8 cellular contexts compared by ENCODE assay signal in genomic region chr14:104681689-104682074, GRCh38. TPM values are rescaled to one million over a fixed set of nuclear protein-coding genes. Genes with fewer than 3 reads are reported as not detected.
DNase-seq lines count a peak whose midpoint lies in the region; ATAC-seq, FAIRE-seq and TF ChIP-seq lines count a peak whose summit lies in the region.

No MANE protein-coding gene starts in this region.

- ATAC-seq in HG02763 (IDR thresholded peaks at IDR 0.05; ENCODE audit: unreplicated experiment): no peak

- intact Hi-C loops in activated CD4-positive, alpha-beta T cell treated with anti-CD3 and anti-CD28 coated beads, Interleukin-2, amount 10 ng/mL, durations not matched to agents 24 days and 14 days (cut with micrococcal nuclease): no loop called here

- H3K27me3 Mint-ChIP-seq in activated CD4-positive, alpha-beta T cell treated with anti-CD3 and anti-CD28 coated beads, Interleukin-2, amount 10 ng/mL, durations not matched to agents 24 days and 14 days: peaks cover 2% of the 10 kb centered on the region

- H4K20me1 ChIP-seq in SK-N-SH (ENCODE audit: insufficient read depth): no peaks in the 10 kb centered on the region

- H3K9me3 Mint-ChIP-seq in activated CD4-positive, alpha-beta T cell treated with anti-CD3 and anti-CD28 coated beads, Interleukin-2, amount 10 ng/mL, durations not matched to agents 24 days and 14 days: no peaks in the 10 kb centered on the region

- no peak for FAIRE-seq in frontal cortex (lab: Jason Lieb, UNC)

- H3K79me1 ChIP-seq in neuronal stem cell (ENCODE audit: low read depth, low read length): peaks cover 1% of the 10 kb centered on the region

- peaks cover 7% of the 10 kb centered on the region for H3F3A ChIP-seq in SK-N-SH (replicated peaks; ENCODE audit: insufficient read depth)

- H2AK5ac ChIP-seq in neuronal stem cell (ENCODE audit: low read depth, low read length): peak overlapping the region; percentile 99

- H3K4me2 ChIP-seq in SK-N-SH: peak overlapping the region; percentile 84
- H3K4me2 ChIP-seq in neuronal stem cell (ENCODE audit: insufficient read depth, low read length, poor library complexity, severe bottlenecking): peak overlapping the region; percentile 37

- H3K4me3 Mint-ChIP-seq in activated CD4-positive, alpha-beta T cell treated with anti-CD3 and anti-CD28 coated beads, Interleukin-2, amount 10 ng/mL, durations not matched to agents 24 days and 14 days: no peak overlapping the region

- H3K36me3 Mint-ChIP-seq in activated CD4-positive, alpha-beta T cell treated with anti-CD3 and anti-CD28 coated beads, Interleukin-2, amount 10 ng/mL, durations not matched to agents 24 days and 14 days (ENCODE audit: low read depth): peaks cover 3% of the 10 kb centered on the region

- H3K36me3 ChIP-seq in SK-N-SH (replicated peaks in 1 of 2; ENCODE audit: control insufficient read depth in 1 of 2, insufficient read depth in 2 of 2, low read length in 1 of 2): no peaks in the 10 kb centered on the region
- H3K36me3 ChIP-seq in neuronal stem cell (replicated peaks in 1 of 2; ENCODE audit: control insufficient read depth in 2 of 2, insufficient read depth in 2 of 2, low read length in 2 of 2): no peaks in the 10 kb centered on the region

- H2BK120ac ChIP-seq in neuronal stem cell (ENCODE audit: low read depth, low read length): peak overlapping the region; percentile 75

- DNase-seq in ELR (ENCODE audit: low read depth): peak; percentile 92
- peak; percentile 85 for DNase-seq in SK-N-SH
- DNase-seq in frontal cortex (ENCODE audit: low spot score in 2 of 2): peak; percentile 76 to 79
- DNase-seq in neuronal stem cell (ENCODE audit: low spot score): peak; percentile 63
- no peak for DNase-seq in cerebellum (ENCODE audit: low spot score)
- no peak for DNase-seq in stimulated activated CD4-positive, alpha-beta T cell treated with anti-CD3 and anti-CD28 coated beads, Interleukin-4, amount 100 ng/mL, for 1 hour
- DNase-seq in activated CD4-positive, alpha-beta T cell treated with anti-CD3 and anti-CD28 coated beads, Interleukin-2, amount 10 ng/mL, durations not matched to agents 24 days and 14 days: no peak

- TF ChIP-seq EP300 in SK-N-SH (IDR thresholded peaks at IDR 0.05; ENCODE audit: borderline replicate concordance in 1 of 2, low read depth in 1 of 2, low read length in 1 of 2): peak in 1 of 2 experiments; percentile 18; a peak in 1 of 4 replicates

- H2BK5ac ChIP-seq in neuronal stem cell (ENCODE audit: low read length): peak overlapping the region; percentile 44

- H3K4me1 Mint-ChIP-seq in activated CD4-positive, alpha-beta T cell treated with anti-CD3 and anti-CD28 coated beads, Interleukin-2, amount 10 ng/mL, durations not matched to agents 24 days and 14 days: peaks cover 27% of the 10 kb centered on the region

- peaks cover 3% of the 10 kb centered on the region; the same call in 1 of the 2 replicates for H3K79me2 ChIP-seq in SK-N-SH (ENCODE audit: insufficient read depth)

- CTCF ChIA-PET in SK-N-SH (lab: Yijun Ruan, JAX): interaction anchor here (0.9 to 2.4 kb wide), 9 partner anchors 16 to 409 kb away, joined by 3 to 7 read pairs (median 3); no protein-coding TSS in a partner anchor

- TF ChIP-seq RAD21 in SK-N-SH (IDR thresholded peaks at IDR 0.05; ENCODE audit: low read length): no peak

- H3K4me3 ChIP-seq in SK-N-SH (ENCODE audit: low read depth in 2 of 2, low read length in 1 of 2) (peak overlapping the region in 1 of 2 experiments; percentile 36; a peak in 1 of 4 replicates), neuronal stem cell (ENCODE audit: low read length in 2 of 2) (no peak overlapping the region)

- H3K18ac ChIP-seq in neuronal stem cell (ENCODE audit: low read length): peak overlapping the region; percentile 95

- H2AFZ ChIP-seq in SK-N-SH (ENCODE audit: low read depth) (peak overlapping the region; percentile 59), neuronal stem cell (ENCODE audit: low read length) (peak overlapping the region; percentile 80)

- no peaks in the 10 kb centered on the region for H3K9me2 ChIP-seq in SK-N-SH

- no peak overlapping the region for H3K14ac ChIP-seq in neuronal stem cell (ENCODE audit: low read length)

- POLR2A ChIA-PET in SK-N-SH (lab: Yijun Ruan, JAX): no interaction called here

- H3K9ac ChIP-seq in SK-N-SH (peak overlapping the region; percentile 81; the same call in 1 of the 2 replicates), neuronal stem cell (ENCODE audit: low read depth, low read length, poor library complexity) (peak overlapping the region; percentile 63)

- H2BK15ac ChIP-seq in neuronal stem cell (ENCODE audit: low read length): peak overlapping the region; percentile 100

- peak overlapping the region; percentile 17 for H3K23ac ChIP-seq in neuronal stem cell (ENCODE audit: low read depth, low read length, poor library complexity)

- H3K27me3 ChIP-seq in SK-N-SH (ENCODE audit: insufficient read depth) (no peaks in the 10 kb centered on the region), neuronal stem cell (ENCODE audit: control insufficient read depth in 3 of 3, insufficient read depth in 3 of 3, low read depth in 1 of 3, low read length in 3 of 3) (no peaks in the 10 kb centered on the region)

- no peak overlapping the region for H3K27ac Mint-ChIP-seq in activated CD4-positive, alpha-beta T cell treated with anti-CD3 and anti-CD28 coated beads, Interleukin-2, amount 10 ng/mL, durations not matched to agents 24 days and 14 days

- H3K9me3 ChIP-seq in SK-N-SH (no peaks in the 10 kb centered on the region), neuronal stem cell (replicated peaks in 1 of 2; ENCODE audit: control insufficient read depth in 2 of 2, insufficient read depth in 1 of 2, low read depth in 1 of 2, low read length in 2 of 2) (peaks cover 2 to 8% of the 10 kb centered on the region in 2 donors)

- peak overlapping the region; percentile 87 for H2BK12ac ChIP-seq in neuronal stem cell (ENCODE audit: low read length)

- H3K4me1 ChIP-seq in SK-N-SH (ENCODE audit: control insufficient read depth in 1 of 2, insufficient read depth in 2 of 2, low read depth in 1 of 2, low read length in 1 of 2) (peaks cover 26 to 31% of the 10 kb centered on the region in 2 experiments; a peak in 3 of 4 replicates), neuronal stem cell (ENCODE audit: control insufficient read depth in 2 of 2, insufficient read depth in 1 of 2, low read depth in 1 of 2, low read length in 2 of 2) (peaks cover 45 to 60% of the 10 kb centered on the region in 2 donors)

- WGBS in SK-N-SH (ENCODE audit: low lambda C conversion rate): 17% methylated on average over 9 of the region's 11 CpGs
- WGBS in neuronal stem cell (ENCODE audit: extremely low coverage in 2 of 2, insufficient read length in 2 of 2, insufficient replicate concordance in 1 of 2), 2 donors: no CpG with 5 or more reads among the region's 11 CpGs

- H4K91ac ChIP-seq in neuronal stem cell (ENCODE audit: low read depth, low read length, poor library complexity): no peak overlapping the region

- H3K27ac ChIP-seq in SK-N-SH (ENCODE audit: low read depth in 2 of 2, low read length in 1 of 2) (peak overlapping the region; percentile 73 to 97), neuronal stem cell (replicated peaks; ENCODE audit: low read length) (peak overlapping the region; percentile 76)

- no peak overlapping the region for H3K4ac ChIP-seq in neuronal stem cell (ENCODE audit: low read length)

- no peak overlapping the region for H4K8ac ChIP-seq in neuronal stem cell (ENCODE audit: low read depth, low read length)

- no peak for TF ChIP-seq CTCF in SK-N-SH (IDR thresholded peaks at IDR 0.05)

TF ChIP-seq in SK-N-SH, 30 proteins besides CTCF, POLR2A, EP300 and RAD21 (continues in another document):
- TF ChIP-seq TCF12 (IDR thresholded peaks at IDR 0.05) (peak; percentile 41; the same call in 1 of the 2 replicates), CHD2 (IDR thresholded peaks at IDR 0.05; ENCODE audit: low read length, partially characterized antibody) (no peak), IRF3 (IDR thresholded peaks at IDR 0.05; ENCODE audit: low read depth, low read length) (no peak), ELF1 (IDR thresholded peaks at IDR 0.05) (no peak), GATA2 (CRISPR knock-in tag; IDR thresholded peaks at IDR 0.05) (no peak), GABPA (IDR thresholded peaks at IDR 0.05; ENCODE audit: low read depth) (peak; percentile 66), NFIC (IDR thresholded peaks at IDR 0.05; ENCODE audit: borderline replicate concordance) (peak; percentile 77), JUND (IDR thresholded peaks at IDR 0.05) (no peak), TAF1 (IDR thresholded peaks at IDR 0.05; ENCODE audit: borderline replicate concordance, low read depth, low read length) (0 out of 2 replicates have a peak, but pooled peaks have one; percentile 17), MEF2A (IDR thresholded peaks at IDR 0.05; ENCODE audit: borderline replicate concordance, low read depth) (no peak), YY1 (IDR thresholded peaks at IDR 0.05; ENCODE audit: low read depth) (0 out of 2 replicates have a peak, but pooled peaks have one; percentile 34)

RNA-seq across cellular contexts. Expression of gene INF2, which starts 7.7 kb away (rescaled TPM):
- polyA plus RNA-seq in SK-N-SH (2012; rRNA removed): 20.1 and 32.5 TPM in 2 replicates
- polyA plus RNA-seq in SK-N-SH (2012; cell fraction: cytosol; rRNA removed): 15.4 and 20.2 TPM in 2 replicates
- 97.9 and 115 TPM in 2 replicates for polyA plus RNA-seq in SK-N-SH (2012; cell fraction: nucleus; rRNA removed)
- total RNA-seq in frontal cortex (5.3 TPM), cerebellum (4.2 TPM)
- 19.0 TPM for polyA plus RNA-seq in neuronal stem cell (2013, experiment 1 of 2)
- polyA plus RNA-seq in neuronal stem cell (2013, experiment 2 of 2): 19.6 TPM
- total RNA-seq in activated CD4-positive, alpha-beta T cell treated with anti-CD3 and anti-CD28 coated beads, Interleukin-2, amount 10 ng/mL, durations not matched to agents 24 days and 14 days: 90.9 and 92.3 TPM in 2 replicates

RNA-seq across cellular contexts. Expression of gene ADSS1, which starts 42.3 kb away (rescaled TPM):
- 11.8 and 14.3 TPM in 2 replicates for polyA plus RNA-seq in SK-N-SH (2012; rRNA removed)
- 11.0 and 11.2 TPM in 2 replicates for polyA plus RNA-seq in SK-N-SH (2012; cell fraction: cytosol; rRNA removed)
- 44.6 and 48.8 TPM in 2 replicates for polyA plus RNA-seq in SK-N-SH (2012; cell fraction: nucleus; rRNA removed)
- total RNA-seq in frontal cortex (1.6 TPM), cerebellum (1.9 TPM)
- polyA plus RNA-seq in neuronal stem cell (2013, experiment 1 of 2): 23.8 TPM
- polyA plus RNA-seq in neuronal stem cell (2013, experiment 2 of 2): 21.4 TPM
- total RNA-seq in activated CD4-positive, alpha-beta T cell treated with anti-CD3 and anti-CD28 coated beads, Interleukin-2, amount 10 ng/mL, durations not matched to agents 24 days and 14 days: 0.96 and 1.4 TPM in 2 replicates

Comparison
In these comparisons a context has a peak if more than half of its experiments do, and no peak if none do; other contexts are left out.
1. DNase-seq: peak in ELR (single experiment), SK-N-SH (single experiment), frontal cortex (2 of 2) and neuronal stem cell (single experiment); none in cerebellum (single experiment), stimulated activated CD4-positive, alpha-beta T cell treated with anti-CD3 and anti-CD28 coated beads, Interleukin-4, amount 100 ng/mL, for 1 hour (single experiment) and activated CD4-positive, alpha-beta T cell treated with anti-CD3 and anti-CD28 coated beads, Interleukin-2, amount 10 ng/mL, durations not matched to agents 24 days and 14 days (single experiment).
2. RNA of gene INF2, which starts 7.7 kb away (total RNA-seq): 90.9 to 92.3 TPM in activated CD4-positive, alpha-beta T cell treated with anti-CD3 and anti-CD28 coated beads, Interleukin-2, amount 10 ng/mL, durations not matched to agents 24 days and 14 days; 5.3 TPM in frontal cortex (single experiment) and 4.2 TPM in cerebellum (single experiment); every median in the first group is over 10 times any median in the second.